Comparison of ENCODE assay signal across 21 cellular contexts in the genomic region with DNA sequence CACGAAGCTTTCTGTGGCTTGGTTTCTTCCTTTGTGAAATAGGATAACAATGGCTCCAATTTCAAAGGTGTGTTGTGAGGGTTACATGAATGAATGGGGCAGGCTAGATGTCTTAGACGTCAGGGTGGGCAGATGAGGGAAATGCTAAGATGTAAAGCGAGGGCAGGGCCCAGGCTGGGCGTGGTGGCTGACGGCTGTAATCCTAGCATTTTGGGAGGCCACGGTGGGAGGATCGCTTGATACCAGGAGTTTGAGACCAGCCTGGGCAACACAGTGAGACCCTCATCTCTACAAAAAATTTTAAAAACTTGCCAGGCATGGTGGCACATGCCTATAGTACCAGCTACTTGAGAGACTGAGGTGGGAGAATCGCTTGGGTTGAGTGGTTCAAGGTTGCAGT.
DNase-seq lines count a peak whose midpoint lies in the region; ATAC-seq and TF ChIP-seq lines count a peak whose summit lies in the region.
"Had no signal": no experiment of that assay in that cellular context is flagged by ENCODE, and none has a peak within 500 bp of the region (broad histone marks: within the 10 kb centered on the region; RNA-seq: fewer than 3 reads in every experiment).

No MANE protein-coding gene starts in this region.

- no peak overlapping the region for H3K4me3 ChIP-seq in stomach
- H3K4me3 ChIP-seq: A549, BLaER1 had no signal

- TF ChIP-seq POLR2A in stomach (IDR thresholded peaks at IDR 0.05), result no peak

- WGBS in stomach, 5 donors, result 87 to 90% (median 88%) methylated on average over 8 of the region's 8 CpGs

- no peaks in the 10 kb centered on the region for H3K27me3 ChIP-seq in stomach
- H3K27me3 ChIP-seq: BLaER1 had no signal

- peak; percentile 21 for DNase-seq in activated CD8-positive, alpha-beta memory T cell treated with anti-CD3 and anti-CD28 coated beads for 24 hours
- DNase-seq in activated CD8-positive, alpha-beta memory T cell treated with anti-CD3 and anti-CD28 coated beads, Interleukin-2, amount 50 U/mL, for 4 hours, result no peak
- DNase-seq in glutamatergic neuron (no peak), neural crest cell (ENCODE audit: low read depth, low spot score) (no peak), stomach (peak; percentile 7), H4 (ENCODE audit: low spot score) (no peak), DMS 273 (lab: John Stamatoyannopoulos, UW; ENCODE audit: unreplicated experiment) (no peak)
- DNase-seq: AML-193; CD4-positive, alpha-beta memory T cell; DMS153; DMS79; GDM1; GOT3; H9 had no signal

- ATAC-seq in activated CD4-positive, CD25-positive, alpha-beta regulatory T cell treated with anti-CD3 and anti-CD28 coated beads, Interleukin-2, amount 50 U/mL, for 24 hours, result no peak
- ATAC-seq: A549, HepG2 had no signal

- intact Hi-C loops in stomach (cut with DNase I; ENCODE audit: low total_unique reads), result no loop called here

- H3K9me3 ChIP-seq in stomach, result no peaks in the 10 kb centered on the region

- H3K27ac ChIP-seq in stomach, result no peak overlapping the region
- H3K27ac ChIP-seq: 22Rv1, A549, BLaER1 had no signal

- peaks cover 19% of the 10 kb centered on the region for H3K27me3 Mint-ChIP-seq in glutamatergic neuron (ENCODE audit: unreplicated experiment)
- no peaks in the 10 kb centered on the region for H3K27me3 Mint-ChIP-seq in neural crest cell (ENCODE audit: low read depth)

- H3K4me3 Mint-ChIP-seq in glutamatergic neuron (ENCODE audit: unreplicated experiment) (no peak overlapping the region), neural crest cell (no peak overlapping the region)
- H3K4me3 Mint-ChIP-seq: CD14-positive monocyte; CD4-positive, alpha-beta memory T cell; H9; IgD-negative memory B cell had no signal

- peaks cover 0 to 9% (median 6%) of the 10 kb centered on the region in 4 donors for H3K36me3 ChIP-seq in stomach
- H3K36me3 ChIP-seq: BLaER1 had no signal

- H3K4me1 Mint-ChIP-seq in glutamatergic neuron (ENCODE audit: low read depth, unreplicated experiment) (no peaks in the 10 kb centered on the region), neural crest cell (no peaks in the 10 kb centered on the region)
- H3K4me1 Mint-ChIP-seq: CD14-positive monocyte; CD4-positive, alpha-beta memory T cell; IgD-negative memory B cell had no signal

- H3K4me1 ChIP-seq in stomach, result no peaks in the 10 kb centered on the region
- H3K4me1 ChIP-seq: A549 had no signal

- H3K36me3 Mint-ChIP-seq in glutamatergic neuron (ENCODE audit: unreplicated experiment) (peaks cover 37% of the 10 kb centered on the region), neural crest cell (ENCODE audit: low read depth) (peaks cover 13% of the 10 kb centered on the region)
- H3K36me3 Mint-ChIP-seq: CD14-positive monocyte; CD4-positive, alpha-beta memory T cell; IgD-negative memory B cell had no signal

- TF ChIP-seq EP300 in stomach (IDR thresholded peaks at IDR 0.05), result no peak

- H3K9me3 Mint-ChIP-seq in glutamatergic neuron (ENCODE audit: unreplicated experiment) (peaks cover 27% of the 10 kb centered on the region), neural crest cell (peaks cover 2% of the 10 kb centered on the region)

- peak overlapping the region; percentile 25 for H3K27ac Mint-ChIP-seq in glutamatergic neuron (ENCODE audit: unreplicated experiment)
- H3K27ac Mint-ChIP-seq in neural crest cell (ENCODE audit: unreplicated experiment), result peak overlapping the region; percentile 73
- H3K27ac Mint-ChIP-seq: CD14-positive monocyte, IgD-negative memory B cell had no signal

- no peak for TF ChIP-seq CTCF in glutamatergic neuron (IDR thresholded peaks at IDR 0.05; ENCODE audit: partially characterized antibody, unreplicated experiment)
- TF ChIP-seq CTCF in neural crest cell (conservative IDR thresholded peaks at IDR 0.05), result no peak
- no peak for TF ChIP-seq CTCF in stomach (IDR thresholded peaks at IDR 0.05)

Comparison
In these comparisons a context has a peak if more than half of its experiments do, and no peak if none do; other contexts are left out.
1. DNase-seq: peak in activated CD8-positive, alpha-beta memory T cell treated with anti-CD3 and anti-CD28 coated beads for 24 hours (single experiment) and stomach (single experiment); none in activated CD8-positive, alpha-beta memory T cell treated with anti-CD3 and anti-CD28 coated beads, Interleukin-2, amount 50 U/mL, for 4 hours (single experiment), glutamatergic neuron (single experiment), neural crest cell (single experiment), H4 (single experiment) and DMS 273 (single experiment).